Comparison of ENCODE assay signal across 8 cellular contexts in the genomic region with DNA sequence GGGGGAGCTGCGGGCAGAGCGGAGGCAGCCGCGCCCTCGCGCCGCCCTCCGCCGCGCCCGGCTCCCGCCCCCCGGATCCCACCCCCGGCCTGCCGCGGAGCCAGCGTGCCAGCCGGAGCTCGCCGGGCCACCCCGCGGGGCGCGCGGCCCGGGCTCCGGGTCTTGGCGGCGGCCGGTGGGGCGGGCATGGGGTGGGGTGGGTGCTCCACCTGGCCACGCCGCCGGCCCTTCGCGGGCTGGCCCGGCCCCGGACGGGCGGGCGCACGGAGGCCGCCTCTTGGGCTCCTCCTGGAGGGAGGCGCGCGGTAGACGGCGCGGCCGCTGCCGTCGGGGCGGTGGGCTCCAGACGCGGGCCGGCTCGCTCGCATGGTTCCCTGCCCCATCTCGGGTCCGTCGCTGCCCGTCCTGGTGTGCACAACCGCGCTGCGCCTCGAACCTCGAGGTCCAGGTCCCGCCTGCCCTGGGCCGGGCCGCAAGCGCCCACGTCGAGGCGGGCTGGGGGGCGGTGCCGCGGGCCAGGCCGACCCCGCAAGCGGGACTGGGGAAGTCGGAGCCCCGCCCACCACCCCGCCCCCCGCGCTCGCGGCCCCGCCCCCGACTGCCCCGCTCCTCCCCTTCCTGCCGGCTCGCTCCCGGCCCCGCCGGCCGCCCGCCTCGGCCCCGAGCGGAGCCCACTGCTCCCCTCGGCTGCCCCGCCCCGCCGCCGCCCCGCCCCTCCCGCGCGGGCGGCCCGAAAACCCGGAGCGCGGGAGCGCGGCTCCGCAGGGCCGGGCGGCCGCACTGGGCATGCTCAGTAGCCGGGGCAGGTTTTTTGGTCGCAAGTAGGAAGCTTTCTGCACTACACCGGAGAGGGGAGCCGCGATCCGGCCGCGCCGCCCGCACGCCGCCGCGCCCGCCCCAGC. TPM values are rescaled to one million over a fixed set of nuclear protein-coding genes. Genes with fewer than 3 reads are reported as not detected.
DNase-seq lines count a peak whose midpoint lies in the region; ATAC-seq and TF ChIP-seq lines count a peak whose summit lies in the region.

A gene with protein sequence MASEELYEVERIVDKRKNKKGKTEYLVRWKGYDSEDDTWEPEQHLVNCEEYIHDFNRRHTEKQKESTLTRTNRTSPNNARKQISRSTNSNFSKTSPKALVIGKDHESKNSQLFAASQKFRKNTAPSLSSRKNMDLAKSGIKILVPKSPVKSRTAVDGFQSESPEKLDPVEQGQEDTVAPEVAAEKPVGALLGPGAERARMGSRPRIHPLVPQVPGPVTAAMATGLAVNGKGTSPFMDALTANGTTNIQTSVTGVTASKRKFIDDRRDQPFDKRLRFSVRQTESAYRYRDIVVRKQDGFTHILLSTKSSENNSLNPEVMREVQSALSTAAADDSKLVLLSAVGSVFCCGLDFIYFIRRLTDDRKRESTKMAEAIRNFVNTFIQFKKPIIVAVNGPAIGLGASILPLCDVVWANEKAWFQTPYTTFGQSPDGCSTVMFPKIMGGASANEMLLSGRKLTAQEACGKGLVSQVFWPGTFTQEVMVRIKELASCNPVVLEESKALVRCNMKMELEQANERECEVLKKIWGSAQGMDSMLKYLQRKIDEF (plus strand): TSS at position 814 of the 902 bp plus-strand sequence. CDS start 380 bp downstream, outside the sequence.

- DNase-seq in GM04504 (ENCODE audit: low read depth) (peak; percentile 75), NCI-H1048 (lab: John Stamatoyannopoulos, UW) (peak; percentile 69), glomerular visceral epithelial cell (ENCODE audit: extremely low spot score) (peak; percentile 95), osteocyte (ENCODE audit: extremely low spot score, unreplicated experiment) (peak; percentile 97), testis (peak; percentile 82)
- peak; percentile 90 for DNase-seq in activated naive CD4-positive, alpha-beta T cell treated with anti-CD3 and anti-CD28 coated beads, Interleukin-2, amount 50 U/mL, for 16 hours

- peaks cover 16% of the 10 kb centered on the region for H3K9me3 Mint-ChIP-seq in osteocyte (ENCODE audit: unreplicated experiment)

- TF ChIP-seq CTCF in osteocyte (IDR thresholded peaks at IDR 0.05) (peak; percentile 54), testis (IDR thresholded peaks at IDR 0.05) (peak in 2 of 3 experiments; percentile 12 to 20)

- H3K27ac Mint-ChIP-seq in osteocyte (ENCODE audit: unreplicated experiment): peak within 1 kb of the TSS; percentile 74

- peaks cover 19% of the 10 kb centered on the region for H3K4me1 ChIP-seq in testis

- H3K4me3 Mint-ChIP-seq in osteocyte (ENCODE audit: unreplicated experiment): peak within 1 kb of the TSS; percentile 83

- peak within 1 kb of the TSS; percentile 65 to 67 for H3K4me3 ChIP-seq in testis

- H3K27me3 Mint-ChIP-seq in osteocyte (ENCODE audit: unreplicated experiment): peaks cover 26% of the 10 kb centered on the region

- ATAC-seq in HG02571 (IDR thresholded peaks at IDR 0.05; ENCODE audit: unreplicated experiment) (peak; percentile 59), SK-N-SH treated with all-trans-retinoic acid at 6 μM for 48 hours (peak; percentile 86)

- 0% methylated on average over 31 of the region's 135 CpGs; no CpG with 5 or more reads in 1 of the 2 donors for WGBS in testis, 2 donors

- peaks cover 2% of the 10 kb centered on the region for H3K36me3 Mint-ChIP-seq in osteocyte (ENCODE audit: unreplicated experiment)

- peak within 1 kb of the TSS; percentile 76 to 79 for H3K27ac ChIP-seq in testis

- peaks cover 30% of the 10 kb centered on the region for H3K4me1 Mint-ChIP-seq in osteocyte (ENCODE audit: unreplicated experiment)

- TF ChIP-seq POLR2A in testis (IDR thresholded peaks at IDR 0.05): no peak

- H3K27me3 ChIP-seq in testis: no peaks in the 10 kb centered on the region

- no peaks in the 10 kb centered on the region for H3K9me3 ChIP-seq in testis

- no peaks in the 10 kb centered on the region for H3K36me3 ChIP-seq in testis (ENCODE audit: low read depth, missing control alignments)

- intact Hi-C loops in testis (cut with DNase I; ENCODE audit: low total_unique reads): no loop called here

TF ChIP-seq in SK-N-SH treated with all-trans-retinoic acid at 6 μM for 48 hours, 23 proteins besides CTCF, POLR2A, EP300 and RAD21:
- TF ChIP-seq ZNF8 (CRISPR knock-in tag; IDR thresholded peaks at IDR 0.05) (no peak), ZFP3 (CRISPR knock-in tag; IDR thresholded peaks at IDR 0.05) (0 out of 2 replicates have a peak, but pooled peaks have one; percentile 71), CSDC2 (CRISPR knock-in tag; IDR thresholded peaks at IDR 0.05) (peak; percentile 78; the same call in 1 of the 2 replicates)

RNA-seq across cellular contexts. Expression of the gene that starts here (rescaled TPM):
- 39.8 and 40.4 TPM in 2 replicates for total RNA-seq in osteocyte
- 10 to 100 TPM; 46.3 to 72.8 TPM for total RNA-seq in testis
- polyA plus RNA-seq in testis (ENCODE audit: insufficient read depth, low read depth, low replicate concordance): 26.8 TPM

Comparison
In these comparisons a context has a peak if more than half of its experiments do, and no peak if none do; other contexts are left out.
1. Peak in every context shown above with its lines: DNase-seq, ATAC-seq, H3K4me3 ChIP-seq and H3K27ac ChIP-seq.